ENCODE assay signal across 22 cellular contexts in the genomic region with DNA sequence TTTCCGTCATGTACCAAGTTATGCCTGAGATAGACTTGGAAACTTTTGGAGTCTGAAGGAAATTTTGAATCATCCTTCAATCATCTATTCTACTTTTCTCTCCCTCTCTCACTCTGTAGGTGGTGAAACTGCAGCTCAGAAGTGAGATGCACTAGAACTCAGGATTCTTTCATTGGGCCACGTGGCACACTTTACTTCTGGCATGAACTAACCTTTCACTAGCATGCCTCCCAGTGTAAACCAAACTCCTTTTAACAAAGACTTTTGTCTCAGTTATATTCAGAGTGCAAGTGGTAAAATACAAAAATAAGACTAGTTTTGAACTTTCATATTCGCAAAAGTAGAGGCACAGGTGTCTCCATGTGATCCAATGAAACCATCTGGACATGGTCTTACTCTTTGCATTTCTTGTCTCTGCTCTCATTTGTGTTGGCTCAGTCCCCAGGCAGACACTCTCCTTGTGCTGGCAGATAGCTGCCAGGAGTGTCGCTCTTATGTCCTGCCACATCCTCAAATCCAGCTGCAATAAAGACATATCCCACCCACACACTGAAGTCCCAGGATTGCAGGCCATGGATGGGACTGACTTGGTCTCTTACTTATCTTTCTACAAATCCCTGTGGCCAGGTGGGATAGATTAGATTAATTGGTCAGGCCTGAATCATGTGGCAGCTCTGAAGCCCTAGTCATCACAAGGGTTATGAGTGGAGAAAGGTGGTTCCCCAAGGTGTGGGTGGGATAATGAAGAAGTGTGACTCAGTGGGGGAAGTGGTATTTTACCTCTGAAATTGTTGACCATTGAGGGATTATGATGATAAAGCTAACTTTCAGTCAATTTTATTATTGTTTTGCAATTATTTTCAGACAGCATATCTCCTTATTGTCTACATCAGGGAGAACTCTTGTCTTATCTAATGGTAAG.
DNase-seq lines count a peak whose midpoint lies in the region; ATAC-seq, FAIRE-seq and TF ChIP-seq lines count a peak whose summit lies in the region.
"Had no signal": no experiment of that assay in that cellular context is flagged by ENCODE, and none has a peak within 500 bp of the region (broad histone marks: within the 10 kb centered on the region; RNA-seq: fewer than 3 reads in every experiment).

No MANE protein-coding gene starts in this region.

- no peak overlapping the region for H3K27ac ChIP-seq in GM12878 (ENCODE audit: control insufficient read depth, insufficient read depth)
- H3K27ac ChIP-seq: 22Rv1, brain microvascular endothelial cell, spleen, transverse colon had no signal

- H3K4me1 Mint-ChIP-seq in MCF 10A (ENCODE audit: insufficient read depth, unreplicated experiment), result no peaks in the 10 kb centered on the region
- H3K4me1 Mint-ChIP-seq: activated naive CD8-positive, alpha-beta T cell treated with anti-CD3 and anti-CD28 coated beads, Interleukin-2, amount 10 ng/mL, durations not matched to agents 7 days and 5 days had no signal

- no TSS peak for BruUV-seq in GM12878 (replicated peaks; lab: Mats Ljungman, UMichigan)
- no TSS peak for BruUV-seq in MCF 10A (replicated peaks; lab: Mats Ljungman, UMichigan)

- TF ChIP-seq RAD21 in GM12878 (IDR thresholded peaks at IDR 0.05; ENCODE audit: insufficient read depth, low read depth, low read length), result no peak

- H3K9me3 Mint-ChIP-seq in MCF 10A (ENCODE audit: unreplicated experiment), result peaks cover 14% of the 10 kb centered on the region

- ATAC-seq in GM21619 (IDR thresholded peaks at IDR 0.05; ENCODE audit: unreplicated experiment) (peak; percentile 62), HG03025 (IDR thresholded peaks at IDR 0.05; ENCODE audit: low FRiP score, unreplicated experiment) (peak; percentile 80), GM12878 (peak; percentile 68)
- ATAC-seq: WTC11 had no signal

- DNase-seq in DMS 273 (lab: John Stamatoyannopoulos, UW; ENCODE audit: unreplicated experiment) (peak; percentile 15), DMS 273 treated with DMSO at 0.1 percent for 48 hours (lab: John Stamatoyannopoulos, UW) (no peak), GM12878 (ENCODE audit: low read depth, low spot score) (no peak), HTR-8/SVneo (ENCODE audit: insufficient read length, low spot score) (no peak), GM10248 (ENCODE audit: extremely low spot score) (no peak), MCF 10A (ENCODE audit: unreplicated experiment) (no peak)
- DNase-seq: activated CD8-positive, alpha-beta memory T cell treated with anti-CD3 and anti-CD28 coated beads for 24 hours; activated naive CD8-positive, alpha-beta T cell treated with anti-CD3 and anti-CD28 coated beads, Interleukin-2, amount 10 ng/mL, durations not matched to agents 7 days and 5 days; brain microvascular endothelial cell; foreskin fibroblast; H7; kidney glomerular epithelial cell; MG63; NCI-H187; Right ventricle myocardium superior; spleen; transverse colon had no signal

- H3K9me3 ChIP-seq in GM12878 (replicated peaks; ENCODE audit: control insufficient read depth, insufficient read depth, low read length), result no peaks in the 10 kb centered on the region
- H3K9me3 ChIP-seq: MG63, transverse colon had no signal

- RAD21 ChIA-PET in GM12878 (lab: Charles Lee; ENCODE audit: unreplicated experiment), result no interaction called here

- no peak for FAIRE-seq in GM12878 (lab: Jason Lieb, UNC)
- no peak for FAIRE-seq in HTR-8/SVneo (lab: Jason Lieb, UNC)

- H4K20me1 ChIP-seq in GM12878 (ENCODE audit: control insufficient read depth, insufficient read depth), result no peaks in the 10 kb centered on the region

- TF ChIP-seq CTCF in GM12878 (IDR thresholded peaks at IDR 0.05 in 2 of 3, conservative IDR thresholded peaks at IDR 0.05 in 1 of 3; ENCODE audit: control insufficient read depth in 2 of 3, extremely low read depth in 1 of 3, insufficient read depth in 1 of 3, low read depth in 3 of 3, low read length in 3 of 3) (peak in 1 of 3 experiments; percentile 16; a peak in 1 of 6 replicates), GM10248 (IDR thresholded peaks at IDR 0.05; ENCODE audit: control extremely low read depth, extremely low read depth, low read depth, missing control alignments) (no peak), MCF 10A (IDR thresholded peaks at IDR 0.05; ENCODE audit: unreplicated experiment) (no peak)

- no peaks in the 10 kb centered on the region for H3K36me3 ChIP-seq in GM12878 (ENCODE audit: control insufficient read depth in 2 of 2, insufficient read depth in 2 of 2, low read length in 1 of 2)
- H3K36me3 ChIP-seq: brain microvascular endothelial cell, MG63, spleen, transverse colon had no signal

- peak overlapping the region; percentile 2; the same call in 1 of the 2 replicates for H2AFZ ChIP-seq in GM12878 (ENCODE audit: control insufficient read depth, low read depth, low read length)

- 51% methylated on average over 4 of the region's 4 CpGs for whole genome bisulfite sequencing in GM12878 (ENCODE audit: insufficient coverage, insufficient replicate concordance, low lambda C conversion rate, missing lambda C conversion rate)

- H3K4me2 ChIP-seq in GM12878 (ENCODE audit: control insufficient read depth, insufficient read depth), result no peak overlapping the region; the same call in 1 of the 2 replicates

- CTCF ChIA-PET in GM12878 (lab: Yijun Ruan, JAX), result no interaction called here
- CTCF ChIA-PET in GM10248 (lab: Yijun Ruan, JAX), result interaction anchor here (0.8 to 1.5 kb wide), 4 partner anchors 14 to 18 kb away, joined by 3 to 4 read pairs (median 3); no protein-coding TSS in a partner anchor
- CTCF ChIA-PET in MCF 10A (lab: Yijun Ruan, JAX), result interaction anchor here (0.6 to 1.3 kb wide), 2 partner anchors 11 to 38 kb away, joined by 3 to 6 read pairs; no protein-coding TSS in a partner anchor

- H3K4me1 ChIP-seq in GM12878 (ENCODE audit: control insufficient read depth, insufficient read depth, low read length), result peaks cover 9% of the 10 kb centered on the region
- H3K4me1 ChIP-seq: spleen, transverse colon had no signal

- no peak overlapping the region for H3K27ac Mint-ChIP-seq in MCF 10A (ENCODE audit: low read depth, unreplicated experiment)
- H3K27ac Mint-ChIP-seq: activated naive CD8-positive, alpha-beta T cell treated with anti-CD3 and anti-CD28 coated beads, Interleukin-2, amount 10 ng/mL, durations not matched to agents 7 days and 5 days; activated T-helper 1 cell treated with anti-CD3 and anti-CD28 coated beads, Interleukin-12 subunit alpha, Interleukin-12 subunit beta, Interleukin-2, Interleukin-4 antibody, amounts not matched to agents 30 ng/mL and 10 ng/mL and 1 ng/mL, durations not matched to agents 14 hours and 24 hours and 36 hours; WTC11 had no signal

- no peaks in the 10 kb centered on the region for H3K36me3 Mint-ChIP-seq in MCF 10A (ENCODE audit: insufficient read depth, unreplicated experiment)
- H3K36me3 Mint-ChIP-seq: activated naive CD8-positive, alpha-beta T cell treated with anti-CD3 and anti-CD28 coated beads, Interleukin-2, amount 10 ng/mL, durations not matched to agents 7 days and 5 days had no signal

- POLR2A ChIA-PET in GM12878 (lab: Charles Lee) (no interaction called here), GM10248 (lab: Yijun Ruan, JAX) (no interaction called here), MCF 10A (lab: Yijun Ruan, JAX) (no interaction called here)

- no peak for TF ChIP-seq POLR2A in GM12878 (IDR thresholded peaks at IDR 0.05; ENCODE audit: low read depth, low read length)

- H3K9ac ChIP-seq in GM12878 (ENCODE audit: control insufficient read depth, insufficient read depth, low read length), result no peak overlapping the region

- in situ Hi-C loops in GM12878 (cut with MboI), result no loop called here

- SMC1A ChIA-PET in GM12878 (lab: Charles Lee; ENCODE audit: uncharacterized antibody, unreplicated experiment), result no interaction called here

- no peak for TF ChIP-seq EP300 in GM12878 (IDR thresholded peaks at IDR 0.05; ENCODE audit: borderline replicate concordance in 1 of 2, control insufficient read depth in 1 of 2, low read depth in 2 of 2, low read length in 2 of 2)

- H3K4me3 ChIP-seq in GM12878, result no peak overlapping the region
- H3K4me3 ChIP-seq: MG63, spleen, transverse colon had no signal

- no peak overlapping the region for H3K4me3 Mint-ChIP-seq in MCF 10A (ENCODE audit: unreplicated experiment)
- H3K4me3 Mint-ChIP-seq: activated naive CD8-positive, alpha-beta T cell treated with anti-CD3 and anti-CD28 coated beads, Interleukin-2, amount 10 ng/mL, durations not matched to agents 7 days and 5 days; activated T-helper 1 cell treated with anti-CD3 and anti-CD28 coated beads, Interleukin-12 subunit alpha, Interleukin-12 subunit beta, Interleukin-2, Interleukin-4 antibody, amounts not matched to agents 30 ng/mL and 10 ng/mL and 1 ng/mL, durations not matched to agents 14 hours and 24 hours and 36 hours; WTC11 had no signal

- H3K27me3 ChIP-seq in GM12878 (replicated peaks in 1 of 2; ENCODE audit: control insufficient read depth in 2 of 2, insufficient read depth in 2 of 2, low read length in 1 of 2), result no peaks in the 10 kb centered on the region
- H3K27me3 ChIP-seq: brain microvascular endothelial cell, MG63, spleen, transverse colon had no signal

- no peaks in the 10 kb centered on the region for H3K27me3 Mint-ChIP-seq in MCF 10A (ENCODE audit: insufficient read depth, unreplicated experiment)
- H3K27me3 Mint-ChIP-seq: activated naive CD8-positive, alpha-beta T cell treated with anti-CD3 and anti-CD28 coated beads, Interleukin-2, amount 10 ng/mL, durations not matched to agents 7 days and 5 days had no signal

- intact Hi-C loops in GM12878 (cut with micrococcal nuclease; ENCODE audit: unreplicated experiment), result no loop called here
- intact Hi-C loops in MCF 10A (cut with micrococcal nuclease), result no loop called here

- H3K79me2 ChIP-seq in GM12878 (ENCODE audit: control insufficient read depth, insufficient read depth, low read length), result no peaks in the 10 kb centered on the region

TF ChIP-seq in GM12878, 131 proteins besides CTCF, POLR2A, EP300 and RAD21 (continues in another document):
- peak; percentile 57; the same call in 1 of the 2 replicates for TF ChIP-seq RUNX3 (IDR thresholded peaks at IDR 0.05; ENCODE audit: low read length)
- 0 out of 2 replicates have a peak, but pooled peaks have one; percentile 18 for TF ChIP-seq MTA2 (IDR thresholded peaks at IDR 0.05; ENCODE audit: low read depth)
- TF ChIP-seq EGR1 (IDR thresholded peaks at IDR 0.05; ENCODE audit: borderline replicate concordance in 1 of 2, low read depth in 2 of 2, low read length in 2 of 2), result peak in 1 of 2 experiments; percentile 11; a peak in 1 of 3 replicates
- TF ChIP-seq BCL11A (IDR thresholded peaks at IDR 0.05; ENCODE audit: low read depth, low read length), result 0 out of 2 replicates have a peak, but pooled peaks have one; percentile 30
